ENCODE assay signal across 14 cellular contexts in the genomic region with DNA sequence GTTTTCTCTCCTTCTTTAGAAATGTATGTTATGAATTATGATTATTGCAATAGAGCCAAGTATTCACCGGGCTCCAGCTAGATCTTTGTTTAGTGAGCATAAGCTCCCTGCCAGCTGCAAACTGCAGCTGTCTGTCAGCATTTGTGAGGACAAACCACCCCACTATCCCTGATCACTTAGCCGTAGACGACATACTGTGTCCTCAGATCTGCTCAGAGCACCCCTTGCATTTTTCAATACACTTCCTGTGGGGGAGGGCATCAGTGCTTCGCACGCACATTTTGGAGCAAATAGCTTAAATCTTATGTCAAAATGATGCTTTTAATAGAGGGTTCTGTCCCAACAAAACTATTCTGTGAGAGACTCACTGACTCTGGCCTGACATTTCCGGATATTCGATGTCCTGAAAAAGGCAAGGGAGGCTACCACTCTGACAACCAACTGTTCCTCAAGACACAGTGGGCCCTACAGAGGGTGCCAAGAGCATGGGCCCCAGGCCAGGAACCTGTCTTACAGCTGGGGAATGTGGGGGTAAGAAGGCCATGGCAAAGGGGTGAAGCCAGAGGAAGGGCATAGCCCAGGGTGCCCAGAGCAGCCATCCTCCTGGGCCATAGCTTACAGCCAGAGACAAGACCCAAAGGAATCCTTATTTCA.
DNase-seq lines count a peak whose midpoint lies in the region; ATAC-seq, FAIRE-seq and TF ChIP-seq lines count a peak whose summit lies in the region.
"Had no signal": no experiment of that assay in that cellular context is flagged by ENCODE, and none has a peak within 500 bp of the region (broad histone marks: within the 10 kb centered on the region; RNA-seq: fewer than 3 reads in every experiment).

No MANE protein-coding gene starts in this region.

- no peak for TF ChIP-seq RAD21 in K562 (CRISPR knock-in tag; conservative IDR thresholded peaks at IDR 0.05 in 1 of 2, IDR thresholded peaks at IDR 0.05 in 1 of 2)

- H3K4me3 ChIP-seq in K562 = no peak overlapping the region
- H3K4me3 ChIP-seq in right cardiac atrium (ENCODE audit: low read length) = no peak overlapping the region
- H3K4me3 ChIP-seq in gastrocnemius medialis = no peak overlapping the region
- H3K4me3 ChIP-seq: lung had no signal

- BruUV-seq in K562 (replicated peaks; lab: Mats Ljungman, UMichigan) = no TSS peak

- H3K36me3 ChIP-seq in K562 (ENCODE audit: control insufficient read depth, insufficient read depth, low read length) = no peaks in the 10 kb centered on the region
- H3K36me3 ChIP-seq in gastrocnemius medialis = no peaks in the 10 kb centered on the region
- H3K36me3 ChIP-seq: WERI-Rb-1 had no signal

- peak overlapping the region; percentile 17; the same call in 1 of the 2 replicates for H2AFZ ChIP-seq in K562 (ENCODE audit: low read depth, low read length)

- POLR2A ChIA-PET in K562 (lab: Yijun Ruan, JAX) = interaction anchor here (0.6 kb wide), 1 partner anchor 314 kb away, joined by 3 read pairs; no protein-coding TSS in a partner anchor

- H3K4me2 ChIP-seq in K562 (ENCODE audit: insufficient read depth, low read length) = no peak overlapping the region

- no peak for TF ChIP-seq EP300 in K562 (IDR thresholded peaks at IDR 0.05; ENCODE audit: low read length)

- FAIRE-seq in GM12892 (lab: Jason Lieb, UNC) = peak; percentile 61
- FAIRE-seq in K562 (lab: Jason Lieb, UNC) = no peak

- H3K27ac ChIP-seq in K562 (ENCODE audit: extremely low read depth, low read depth, low read length) (no peak overlapping the region), right cardiac atrium (ENCODE audit: low read length) (peak overlapping the region; percentile 71), gastrocnemius medialis (peak overlapping the region in 3 of 4 donors; percentile 38 to 39 (median 38))
- H3K27ac ChIP-seq: WERI-Rb-1 had no signal

- no peaks in the 10 kb centered on the region for H3K9me1 ChIP-seq in K562 (ENCODE audit: control insufficient read depth, insufficient read depth, low read length)

- H3K27me3 ChIP-seq in K562 (ENCODE audit: control insufficient read depth in 2 of 2, insufficient read depth in 2 of 2, low read length in 2 of 2) (no peaks in the 10 kb centered on the region), right cardiac atrium (ENCODE audit: control insufficient read depth, insufficient read depth) (no peaks in the 10 kb centered on the region), gastrocnemius medialis (no peaks in the 10 kb centered on the region)

- TF ChIP-seq POLR2A in GM12892 (IDR thresholded peaks at IDR 0.05; ENCODE audit: low read depth, low read length) (no peak), K562 (conservative IDR thresholded peaks at IDR 0.05) (no peak), gastrocnemius medialis (IDR thresholded peaks at IDR 0.05) (no peak)

- DNase-seq in GM12892 (ENCODE audit: insufficient read length) (no peak), K562 (ENCODE audit: extremely low read depth in 1 of 4, low spot score in 3 of 4) (no peak), right cardiac atrium (peak; percentile 31 to 66 (median 64)), gastrocnemius medialis (no peak), T-helper 1 cell (no peak), medulla oblongata (ENCODE audit: extremely low spot score) (no peak)
- DNase-seq: NCI-H187 treated with DMSO at 0.1 percent for 48 hours; NCI-H748 treated with DMSO at 0.1 percent for 48 hours; SHP77 treated with DMSO at 0.1 percent for 48 hours; stimulated activated CD4-positive, alpha-beta T cell treated with anti-CD3 and anti-CD28 coated beads, Interleukin-2, amount 100 ng/mL, for 24 hours; WERI-Rb-1 had no signal

- H3K9ac ChIP-seq in K562 (ENCODE audit: insufficient read depth in 1 of 2, low read depth in 2 of 2, low read length in 2 of 2) = no peak overlapping the region

- ATAC-seq in K562 (no peak), right cardiac atrium (peak; percentile 40 to 60), gastrocnemius medialis (no peak), GM19351 (IDR thresholded peaks at IDR 0.05; ENCODE audit: unreplicated experiment) (no peak), GM19324 (IDR thresholded peaks at IDR 0.05; ENCODE audit: low FRiP score, unreplicated experiment) (no peak)

- intact Hi-C loops in K562 (cut with micrococcal nuclease) = no loop called here
- intact Hi-C loops in right cardiac atrium (cut with DNase I) = no loop called here
- intact Hi-C loops in gastrocnemius medialis (cut with DNase I; ENCODE audit: low total_unique reads) = no loop called here

- TF ChIP-seq CTCF in K562 (IDR thresholded peaks at IDR 0.05 in 2 of 3, conservative IDR thresholded peaks at IDR 0.05 in 1 of 3; ENCODE audit: insufficient read depth in 2 of 3, low read depth in 1 of 3, low read length in 3 of 3) = no peak
- no peak for TF ChIP-seq CTCF in gastrocnemius medialis (IDR thresholded peaks at IDR 0.05 in 4 of 5, conservative IDR thresholded peaks at IDR 0.05 in 1 of 5)

- 17% methylated on average over 7 of the region's 7 CpGs for WGBS in K562 (ENCODE audit: insufficient coverage, low coverage, missing lambda C conversion rate)
- WGBS in right cardiac atrium = 57% methylated on average over 7 of the region's 7 CpGs

- H3K4me1 ChIP-seq in K562 (replicated peaks in 1 of 2; ENCODE audit: control insufficient read depth in 2 of 2, insufficient read depth in 2 of 2, low read length in 2 of 2) (no peaks in the 10 kb centered on the region), right cardiac atrium (ENCODE audit: control insufficient read depth, insufficient read depth, low read length) (no peaks in the 10 kb centered on the region), gastrocnemius medialis (no peaks in the 10 kb centered on the region)

- H4K20me1 ChIP-seq in K562 (replicated peaks; ENCODE audit: control insufficient read depth, insufficient read depth, low read length) = no peaks in the 10 kb centered on the region

- H3K79me2 ChIP-seq in K562 (ENCODE audit: control insufficient read depth, insufficient read depth, low read length) = no peaks in the 10 kb centered on the region

- no peaks in the 10 kb centered on the region for H3K9me3 ChIP-seq in K562 (replicated peaks; ENCODE audit: control insufficient read depth, insufficient read depth, low read depth, low read length)
- H3K9me3 ChIP-seq in right cardiac atrium (ENCODE audit: control insufficient read depth, low read length) = no peaks in the 10 kb centered on the region
- no peaks in the 10 kb centered on the region for H3K9me3 ChIP-seq in gastrocnemius medialis

- CTCF ChIA-PET in K562 (lab: Yijun Ruan, JAX; ENCODE audit: low intra/inter-chr PET ratio) = no interaction called here

- in situ Hi-C loops in K562 (cut with MboI) = no loop called here
- in situ Hi-C loops in gastrocnemius medialis (cut with MboI; ENCODE audit: low sequenced_read_pairs in 4 of 4) = no loop called here

TF ChIP-seq in K562, 482 proteins besides CTCF, POLR2A, EP300 and RAD21:
- TF ChIP-seq TAF1 (IDR thresholded peaks at IDR 0.05; ENCODE audit: control insufficient read depth, extremely low read depth, insufficient read depth, low read length, severe bottlenecking) (no peak), LEF1 (IDR thresholded peaks at IDR 0.05) (no peak), TCF7 (IDR thresholded peaks at IDR 0.05; ENCODE audit: borderline replicate concordance) (no peak), SNAPC5 (CRISPR knock-in tag; IDR thresholded peaks at IDR 0.05) (no peak)
- TF ChIP-seq, protein P1, sequence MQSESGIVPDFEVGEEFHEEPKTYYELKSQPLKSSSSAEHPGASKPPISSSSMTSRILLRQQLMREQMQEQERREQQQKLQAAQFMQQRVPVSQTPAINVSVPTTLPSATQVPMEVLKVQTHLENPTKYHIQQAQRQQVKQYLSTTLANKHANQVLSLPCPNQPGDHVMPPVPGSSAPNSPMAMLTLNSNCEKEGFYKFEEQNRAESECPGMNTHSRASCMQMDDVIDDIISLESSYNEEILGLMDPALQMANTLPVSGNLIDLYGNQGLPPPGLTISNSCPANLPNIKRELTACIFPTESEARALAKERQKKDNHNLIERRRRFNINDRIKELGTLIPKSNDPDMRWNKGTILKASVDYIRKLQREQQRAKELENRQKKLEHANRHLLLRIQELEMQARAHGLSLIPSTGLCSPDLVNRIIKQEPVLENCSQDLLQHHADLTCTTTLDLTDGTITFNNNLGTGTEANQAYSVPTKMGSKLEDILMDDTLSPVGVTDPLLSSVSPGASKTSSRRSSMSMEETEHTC (IDR thresholded peaks at IDR 0.05) = no peak
- TF ChIP-seq, protein P2, sequence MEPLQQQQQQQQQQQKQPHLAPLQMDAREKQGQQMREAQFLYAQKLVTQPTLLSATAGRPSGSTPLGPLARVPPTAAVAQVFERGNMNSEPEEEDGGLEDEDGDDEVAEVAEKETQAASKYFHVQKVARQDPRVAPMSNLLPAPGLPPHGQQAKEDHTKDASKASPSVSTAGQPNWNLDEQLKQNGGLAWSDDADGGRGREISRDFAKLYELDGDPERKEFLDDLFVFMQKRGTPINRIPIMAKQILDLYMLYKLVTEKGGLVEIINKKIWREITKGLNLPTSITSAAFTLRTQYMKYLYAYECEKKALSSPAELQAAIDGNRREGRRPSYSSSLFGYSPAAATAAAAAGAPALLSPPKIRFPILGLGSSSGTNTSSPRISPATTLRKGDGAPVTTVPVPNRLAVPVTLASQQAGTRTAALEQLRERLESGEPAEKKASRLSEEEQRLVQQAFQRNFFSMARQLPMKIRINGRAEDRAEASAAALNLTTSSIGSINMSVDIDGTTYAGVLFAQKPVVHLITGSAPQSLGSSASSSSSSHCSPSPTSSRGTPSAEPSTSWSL (CRISPR knock-in tag; IDR thresholded peaks at IDR 0.05; ENCODE audit: borderline replicate concordance) = no peak
- TF ChIP-seq, protein P3, sequence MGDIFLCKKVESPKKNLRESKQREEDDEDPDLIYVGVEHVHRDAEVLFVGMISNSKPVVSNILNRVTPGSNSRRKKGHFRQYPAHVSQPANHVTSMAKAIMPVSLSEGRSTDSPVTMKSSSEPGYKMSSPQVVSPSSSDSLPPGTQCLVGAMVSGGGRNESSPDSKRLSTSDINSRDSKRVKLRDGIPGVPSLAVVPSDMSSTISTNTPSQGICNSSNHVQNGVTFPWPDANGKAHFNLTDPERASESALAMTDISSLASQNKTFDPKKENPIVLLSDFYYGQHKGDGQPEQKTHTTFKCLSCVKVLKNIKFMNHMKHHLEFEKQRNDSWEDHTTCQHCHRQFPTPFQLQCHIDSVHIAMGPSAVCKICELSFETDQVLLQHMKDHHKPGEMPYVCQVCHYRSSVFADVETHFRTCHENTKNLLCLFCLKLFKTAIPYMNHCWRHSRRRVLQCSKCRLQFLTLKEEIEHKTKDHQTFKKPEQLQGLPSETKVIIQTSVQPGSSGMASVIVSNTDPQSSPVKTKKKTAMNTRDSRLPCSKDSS (IDR thresholded peaks at IDR 0.05; ENCODE audit: low read depth, partially characterized antibody) = no peak
TF ChIP-seq in K562: peak in this region for 0.

Comparison
In these comparisons a context has a peak if more than half of its experiments do, and no peak if none do; other contexts are left out.
1. DNase-seq: peak in right cardiac atrium (3 of 3); none in GM12892 (single experiment), K562 (0 of 4), gastrocnemius medialis (0 of 2), T-helper 1 cell (0 of 5) and medulla oblongata (single experiment).
2. ATAC-seq: peak in right cardiac atrium (2 of 2); none in K562 (single experiment), gastrocnemius medialis (0 of 2), GM19351 (single experiment) and GM19324 (single experiment).